In genomic region chr19:52946322-52947310, GRCh38 we compare ENCODE assay signal across 10 cellular contexts. TPM values are rescaled to one million over a fixed set of nuclear protein-coding genes. Genes with fewer than 3 reads are reported as not detected.
DNase-seq lines count a peak whose midpoint lies in the region; ATAC-seq, FAIRE-seq and TF ChIP-seq lines count a peak whose summit lies in the region.
"Had no signal": no experiment of that assay in that cellular context is flagged by ENCODE, and none has a peak within 500 bp of the region (broad histone marks: within the 10 kb centered on the region; RNA-seq: fewer than 3 reads in every experiment).

No MANE protein-coding gene starts in this region.

- H3K4me3 ChIP-seq in endothelial cell of umbilical vein (replicated peaks in 1 of 3; ENCODE audit: insufficient read depth in 1 of 3, low read depth in 1 of 3, low read length in 3 of 3) = no peak overlapping the region
- no peak overlapping the region for H3K4me3 ChIP-seq in HepG2 (replicated peaks in 1 of 3; ENCODE audit: insufficient read depth in 1 of 3, low read depth in 2 of 3, low read length in 3 of 3)

- intact Hi-C loops in endothelial cell of umbilical vein (cut with micrococcal nuclease) (no loop called here), HepG2 (cut with micrococcal nuclease; ENCODE audit: unreplicated experiment) (no loop called here)

- BruUV-seq in endothelial cell of umbilical vein (replicated peaks; lab: Mats Ljungman, UMichigan) (no TSS peak), HepG2 (replicated peaks; lab: Mats Ljungman, UMichigan) (no TSS peak)

- peaks cover 2 to 4% of the 10 kb centered on the region in 2 experiments for H3K36me3 ChIP-seq in endothelial cell of umbilical vein (ENCODE audit: control insufficient read depth in 2 of 2, extremely low read depth in 1 of 2, insufficient read depth in 2 of 2, low read length in 2 of 2)
- peaks cover 9 to 23% of the 10 kb centered on the region in 2 experiments; a peak in 4 of 5 replicates for H3K36me3 ChIP-seq in HepG2 (replicated peaks in 1 of 2; ENCODE audit: control insufficient read depth in 1 of 2, insufficient read depth in 2 of 2, low read length in 2 of 2)

- DNase-seq in AG08396 (ENCODE audit: low spot score) (peak; percentile 9), NCI-H1048 (lab: John Stamatoyannopoulos, UW) (peak; percentile 47), endothelial cell of umbilical vein (ENCODE audit: low read depth, low spot score) (peak; percentile 15), HepG2 (ENCODE audit: low spot score) (no peak), SKM-1 (lab: John Stamatoyannopoulos, UW; ENCODE audit: unreplicated experiment) (no peak), H54 (ENCODE audit: insufficient read length, low spot score) (no peak)
- DNase-seq: NCI-H1417 treated with DMSO at 0.1 percent for 48 hours had no signal

- dilution Hi-C loops in endothelial cell of umbilical vein (cut with MboI; ENCODE audit: extremely low pct_ligation_motif_present, low sequenced_read_pairs) = no loop called here

- H3K9me1 ChIP-seq in endothelial cell of umbilical vein (replicated peaks; ENCODE audit: control insufficient read depth, extremely low read depth, insufficient read depth, low read length) = no peaks in the 10 kb centered on the region

- no peak overlapping the region for H3K4me2 ChIP-seq in endothelial cell of umbilical vein (ENCODE audit: insufficient read depth, low read length)
- no peak overlapping the region for H3K4me2 ChIP-seq in HepG2 (ENCODE audit: low read depth, low read length)

- TF ChIP-seq CTCF in endothelial cell of umbilical vein (IDR thresholded peaks at IDR 0.05; ENCODE audit: extremely low read depth in 1 of 2, insufficient read depth in 1 of 2, low read depth in 1 of 2, low read length in 2 of 2) (no peak), HepG2 (CRISPR knock-in tag; IDR thresholded peaks at IDR 0.05) (no peak)

- no peak for ATAC-seq in HepG2
- no peak for ATAC-seq in HG02642 (IDR thresholded peaks at IDR 0.05; ENCODE audit: poor library complexity, unreplicated experiment)
- no peak for ATAC-seq in GM19463 (IDR thresholded peaks at IDR 0.05; ENCODE audit: unreplicated experiment)

- no peak for TF ChIP-seq POLR2A in endothelial cell of umbilical vein (IDR thresholded peaks at IDR 0.05; ENCODE audit: low read depth, low read length)
- TF ChIP-seq POLR2A in HepG2 (IDR thresholded peaks at IDR 0.05; ENCODE audit: insufficient read depth in 1 of 2, low read depth in 2 of 2, low read length in 2 of 2) = no peak
- no peak for TF ChIP-seq POLR2A in H54 (IDR thresholded peaks at IDR 0.05; ENCODE audit: low read depth, low read length)

- H4K20me1 ChIP-seq in endothelial cell of umbilical vein (replicated peaks; ENCODE audit: control insufficient read depth, extremely low read depth, insufficient read depth, low read length) (no peaks in the 10 kb centered on the region), HepG2 (ENCODE audit: insufficient read depth, low read length) (no peaks in the 10 kb centered on the region)

- in situ Hi-C loops in HepG2 (cut with HindIII; ENCODE audit: extremely low pct_ligation_motif_present, low pct_unique_long_range_greater_than_20kb) = no loop called here

- H3K4me1 ChIP-seq in endothelial cell of umbilical vein (ENCODE audit: control insufficient read depth, extremely low read depth, insufficient read depth, low read length) (no peaks in the 10 kb centered on the region), HepG2 (ENCODE audit: insufficient read depth, low read length) (peaks cover 33% of the 10 kb centered on the region)

- no peak for TF ChIP-seq RAD21 in HepG2 (CRISPR knock-in tag; IDR thresholded peaks at IDR 0.05)

- H3K9ac ChIP-seq in endothelial cell of umbilical vein (replicated peaks; ENCODE audit: extremely low read depth, insufficient read depth, low read length) = no peak overlapping the region
- H3K9ac ChIP-seq in HepG2 (ENCODE audit: insufficient read depth, low read depth, low read length) = no peak overlapping the region

- no peaks in the 10 kb centered on the region for H3K79me2 ChIP-seq in endothelial cell of umbilical vein (ENCODE audit: control insufficient read depth, insufficient read depth, low read length)
- H3K79me2 ChIP-seq in HepG2 (ENCODE audit: insufficient read depth, low read length) = peaks cover 3% of the 10 kb centered on the region

- H2AFZ ChIP-seq in endothelial cell of umbilical vein (ENCODE audit: low read depth, low read length) (no peak overlapping the region), HepG2 (ENCODE audit: low read length) (no peak overlapping the region)

- no peaks in the 10 kb centered on the region for H3K27me3 ChIP-seq in endothelial cell of umbilical vein (ENCODE audit: control insufficient read depth in 2 of 2, insufficient read depth in 2 of 2, low read length in 2 of 2)
- no peaks in the 10 kb centered on the region; a peak in 2 of 5 replicates for H3K27me3 ChIP-seq in HepG2 (ENCODE audit: control insufficient read depth in 1 of 2, insufficient read depth in 2 of 2, low read length in 2 of 2)

- WGBS in HepG2 (ENCODE audit: low lambda C conversion rate) = 94% methylated on average over 39 of the region's 39 CpGs

- TF ChIP-seq EP300 in HepG2 (IDR thresholded peaks at IDR 0.05; ENCODE audit: low read depth in 2 of 2, low read length in 2 of 2) (no peak), HepG2 (CRISPR knock-in tag; IDR thresholded peaks at IDR 0.05; ENCODE audit: borderline replicate concordance) (no peak)

- FAIRE-seq in endothelial cell of umbilical vein (lab: Jason Lieb, UNC) (no peak), HepG2 (lab: Jason Lieb, UNC) (no peak), H54 (lab: Jason Lieb, UNC) (no peak)
- FAIRE-seq: frontal cortex had no signal

- POLR2A ChIA-PET in endothelial cell of umbilical vein (lab: Charles Lee) (no interaction called here), HepG2 (lab: Yijun Ruan, JAX) (no interaction called here)

- CTCF ChIA-PET in endothelial cell of umbilical vein (lab: Charles Lee) (no interaction called here), HepG2 (lab: Yijun Ruan, JAX; ENCODE audit: low intra/inter-chr PET ratio, low total read pairs) (no interaction called here)

- peaks cover 3% of the 10 kb centered on the region for H3K9me3 ChIP-seq in endothelial cell of umbilical vein (replicated peaks; ENCODE audit: control insufficient read depth, insufficient read depth, low read length)
- H3K9me3 ChIP-seq in HepG2 (ENCODE audit: low read length) = peaks cover 34% of the 10 kb centered on the region

- no peak overlapping the region for H3K27ac ChIP-seq in endothelial cell of umbilical vein (ENCODE audit: insufficient read depth, low read depth, low read length)
- no peak overlapping the region for H3K27ac ChIP-seq in HepG2 (ENCODE audit: extremely low read length, insufficient read depth, low read length)

RNA-seq across cellular contexts. Expression of gene ZNF816, which starts 16.1 kb away (rescaled TPM):
- total RNA-seq in endothelial cell of umbilical vein = 4.9 and 5.3 TPM in 2 replicates
- polyA plus RNA-seq in endothelial cell of umbilical vein = 0.76 and 1.8 TPM in 2 replicates
- polyA plus RNA-seq in endothelial cell of umbilical vein (2011; cell fraction: cytosol; rRNA removed) = 1.5 and 1.6 TPM in 2 replicates
- polyA plus RNA-seq in endothelial cell of umbilical vein (2011; cell fraction: nucleus; rRNA removed) = 3.0 and 4.6 TPM in 2 replicates
- 4.4 and 4.9 TPM in 2 replicates for polyA plus RNA-seq in endothelial cell of umbilical vein (2012)
- polyA minus RNA-seq in endothelial cell of umbilical vein = 2.8 and 3.3 TPM in 2 replicates
- polyA minus RNA-seq in endothelial cell of umbilical vein (2011; cell fraction: cytosol; rRNA and poly(A)+ RNA removed) = 5.2 TPM
- 2.6 and 3.5 TPM in 2 replicates for polyA minus RNA-seq in endothelial cell of umbilical vein (2011; cell fraction: nucleus; rRNA and poly(A)+ RNA removed)
- total RNA-seq in HepG2 (2016; rRNA removed; fragmentation: Illumina TruSeq; extraction: Trizol) = 14.1 and 23.1 TPM in 2 replicates
- 2.5 and 3.3 TPM in 2 replicates for total RNA-seq in HepG2 (2016; cell fraction: cytosol; rRNA removed; fragmentation: Illumina TruSeq; extraction: Trizol; ENCODE audit: low read depth)
- total RNA-seq in HepG2 (2016; cell fraction: insoluble cytoplasmic fraction; rRNA removed; fragmentation: Illumina TruSeq; extraction: Trizol) = 15.1 and 26.6 TPM in 2 replicates
- total RNA-seq in HepG2 (2016; cell fraction: membrane; rRNA removed; fragmentation: Illumina TruSeq; extraction: Trizol) = 6.9 and 9.8 TPM in 2 replicates
- total RNA-seq in HepG2 (2016; cell fraction: nucleus; rRNA removed; fragmentation: Illumina TruSeq; extraction: Trizol) = 9.8 and 11.9 TPM in 2 replicates
- polyA plus RNA-seq in HepG2 (2011; rRNA removed) = 5.2 and 6.5 TPM in 2 replicates
- polyA plus RNA-seq in HepG2 (2011; cell fraction: cytosol; rRNA removed) = 3.0 and 5.7 TPM in 2 replicates
- polyA plus RNA-seq in HepG2 (2011; cell fraction: nucleus; rRNA removed) = 4.4 and 6.1 TPM in 2 replicates
- polyA plus RNA-seq in HepG2 (2012) = 6.0 and 8.5 TPM in 2 replicates
- 0.46 TPM in 2 replicates for polyA plus RNA-seq in HepG2 (2016; cell fraction: cytosol; fragmentation: Illumina TruSeq; extraction: Trizol; ENCODE audit: low read depth)
- 10.2 and 10.9 TPM in 2 replicates for polyA plus RNA-seq in HepG2 (2016; cell fraction: insoluble cytoplasmic fraction; fragmentation: Illumina TruSeq; extraction: Trizol; ENCODE audit: low read depth)
- 1.1 and 1.4 TPM in 2 replicates for polyA plus RNA-seq in HepG2 (2016; cell fraction: membrane; fragmentation: Illumina TruSeq; extraction: Trizol; ENCODE audit: low read depth)
- polyA plus RNA-seq in HepG2 (2016; cell fraction: nucleus; fragmentation: Illumina TruSeq; extraction: Trizol; ENCODE audit: insufficient read depth, low read depth) = 8.3 and 9.0 TPM in 2 replicates
- 2.0 and 3.8 TPM in 2 replicates for polyA minus RNA-seq in HepG2 (2011; rRNA and poly(A)+ RNA removed; ENCODE audit: low replicate concordance)
- 7.4 and 11.6 TPM in 2 replicates for polyA minus RNA-seq in HepG2 (2011; cell fraction: cytosol; rRNA and poly(A)+ RNA removed)
- polyA minus RNA-seq in HepG2 (2011; cell fraction: nucleus; rRNA and poly(A)+ RNA removed) = 11.7 and 18.5 TPM in 2 replicates

RNA-seq across cellular contexts. Expression of gene ZNF888, which starts 23.4 kb away (rescaled TPM):
- 2.9 and 3.9 TPM in 2 replicates for total RNA-seq in endothelial cell of umbilical vein
- polyA plus RNA-seq in endothelial cell of umbilical vein = 0.56 and 0.72 TPM in 2 replicates
- 0.76 and 0.80 TPM in 2 replicates for polyA plus RNA-seq in endothelial cell of umbilical vein (2011; cell fraction: cytosol; rRNA removed)
- 2.3 and 3.1 TPM in 2 replicates for polyA plus RNA-seq in endothelial cell of umbilical vein (2011; cell fraction: nucleus; rRNA removed)
- polyA plus RNA-seq in endothelial cell of umbilical vein (2012) = 1.3 and 1.4 TPM in 2 replicates
- 2.2 and 3.6 TPM in 2 replicates for polyA minus RNA-seq in endothelial cell of umbilical vein
- 3.6 TPM for polyA minus RNA-seq in endothelial cell of umbilical vein (2011; cell fraction: cytosol; rRNA and poly(A)+ RNA removed)
- 2.3 and 3.8 TPM in 2 replicates for polyA minus RNA-seq in endothelial cell of umbilical vein (2011; cell fraction: nucleus; rRNA and poly(A)+ RNA removed)
- 7.6 and 10.4 TPM in 2 replicates for total RNA-seq in HepG2 (2016; rRNA removed; fragmentation: Illumina TruSeq; extraction: Trizol)
- total RNA-seq in HepG2 (2016; cell fraction: cytosol; rRNA removed; fragmentation: Illumina TruSeq; extraction: Trizol; ENCODE audit: low read depth) = 0.51 and 1.5 TPM in 2 replicates
- total RNA-seq in HepG2 (2016; cell fraction: insoluble cytoplasmic fraction; rRNA removed; fragmentation: Illumina TruSeq; extraction: Trizol) = 6.1 and 9.5 TPM in 2 replicates
- total RNA-seq in HepG2 (2016; cell fraction: membrane; rRNA removed; fragmentation: Illumina TruSeq; extraction: Trizol) = 2.8 and 3.0 TPM in 2 replicates
- 5.6 and 6.6 TPM in 2 replicates for total RNA-seq in HepG2 (2016; cell fraction: nucleus; rRNA removed; fragmentation: Illumina TruSeq; extraction: Trizol)
- polyA plus RNA-seq in HepG2 (2011; rRNA removed) = 1.7 TPM in 2 replicates
- polyA plus RNA-seq in HepG2 (2011; cell fraction: cytosol; rRNA removed) = 0.59 and 1.1 TPM in 2 replicates
- 1.6 and 2.7 TPM in 2 replicates for polyA plus RNA-seq in HepG2 (2011; cell fraction: nucleus; rRNA removed)
- 2.5 and 3.0 TPM in 2 replicates for polyA plus RNA-seq in HepG2 (2012)
- polyA plus RNA-seq in HepG2 (2016; cell fraction: cytosol; fragmentation: Illumina TruSeq; extraction: Trizol; ENCODE audit: low read depth) = 0.15 and 0.21 TPM in 2 replicates
- polyA plus RNA-seq in HepG2 (2016; cell fraction: insoluble cytoplasmic fraction; fragmentation: Illumina TruSeq; extraction: Trizol; ENCODE audit: low read depth) = 4.2 and 4.7 TPM in 2 replicates
- polyA plus RNA-seq in HepG2 (2016; cell fraction: membrane; fragmentation: Illumina TruSeq; extraction: Trizol; ENCODE audit: low read depth) = 0.56 and 0.72 TPM in 2 replicates
- polyA plus RNA-seq in HepG2 (2016; cell fraction: nucleus; fragmentation: Illumina TruSeq; extraction: Trizol; ENCODE audit: insufficient read depth, low read depth) = 7.9 and 10.0 TPM in 2 replicates
- polyA minus RNA-seq in HepG2 (2011; rRNA and poly(A)+ RNA removed; ENCODE audit: low replicate concordance) = 1.3 and 1.8 TPM in 2 replicates
- polyA minus RNA-seq in HepG2 (2011; cell fraction: cytosol; rRNA and poly(A)+ RNA removed) = 2.3 and 2.8 TPM in 2 replicates
- polyA minus RNA-seq in HepG2 (2011; cell fraction: nucleus; rRNA and poly(A)+ RNA removed) = 8.8 and 11.4 TPM in 2 replicates

RNA-seq across cellular contexts. Expression of gene ZNF320, which starts 49.2 kb away (rescaled TPM):
- total RNA-seq in endothelial cell of umbilical vein = 10.9 and 11.1 TPM in 2 replicates
- 7.5 and 7.6 TPM in 2 replicates for polyA plus RNA-seq in endothelial cell of umbilical vein
- polyA plus RNA-seq in endothelial cell of umbilical vein (2011; cell fraction: cytosol; rRNA removed) = 3.8 and 4.4 TPM in 2 replicates
- 8.1 and 11.6 TPM in 2 replicates for polyA plus RNA-seq in endothelial cell of umbilical vein (2011; cell fraction: nucleus; rRNA removed)
- polyA plus RNA-seq in endothelial cell of umbilical vein (2012) = 3.1 and 3.7 TPM in 2 replicates
- polyA minus RNA-seq in endothelial cell of umbilical vein = 8.3 and 13.1 TPM in 2 replicates
- 3.5 TPM for polyA minus RNA-seq in endothelial cell of umbilical vein (2011; cell fraction: cytosol; rRNA and poly(A)+ RNA removed)
- polyA minus RNA-seq in endothelial cell of umbilical vein (2011; cell fraction: nucleus; rRNA and poly(A)+ RNA removed) = 2.5 and 4.4 TPM in 2 replicates
- 0.49 and 1.3 TPM in 2 replicates for total RNA-seq in HepG2 (2016; rRNA removed; fragmentation: Illumina TruSeq; extraction: Trizol)
- 0.71 TPM in 1 of 2 replicates, not detected in the other for total RNA-seq in HepG2 (2016; cell fraction: cytosol; rRNA removed; fragmentation: Illumina TruSeq; extraction: Trizol; ENCODE audit: low read depth)
- 0.76 and 0.85 TPM in 2 replicates for total RNA-seq in HepG2 (2016; cell fraction: insoluble cytoplasmic fraction; rRNA removed; fragmentation: Illumina TruSeq; extraction: Trizol)
- not detected in 2 replicates for total RNA-seq in HepG2 (2016; cell fraction: membrane; rRNA removed; fragmentation: Illumina TruSeq; extraction: Trizol)
- total RNA-seq in HepG2 (2016; cell fraction: nucleus; rRNA removed; fragmentation: Illumina TruSeq; extraction: Trizol) = 0.91 and 1.1 TPM in 2 replicates
- 0.05 TPM in 1 of 2 replicates, not detected in the other for polyA plus RNA-seq in HepG2 (2011; rRNA removed)
- polyA plus RNA-seq in HepG2 (2011; cell fraction: cytosol; rRNA removed) = not detected in 2 replicates
- not detected in 2 replicates for polyA plus RNA-seq in HepG2 (2011; cell fraction: nucleus; rRNA removed)
- not detected in 2 replicates for polyA plus RNA-seq in HepG2 (2012)
- not detected in 2 replicates for polyA plus RNA-seq in HepG2 (2016; cell fraction: cytosol; fragmentation: Illumina TruSeq; extraction: Trizol; ENCODE audit: low read depth)
- polyA plus RNA-seq in HepG2 (2016; cell fraction: insoluble cytoplasmic fraction; fragmentation: Illumina TruSeq; extraction: Trizol; ENCODE audit: low read depth) = 0.43 TPM in 1 of 2 replicates, not detected in the other
- 0.29 and 0.37 TPM in 2 replicates for polyA plus RNA-seq in HepG2 (2016; cell fraction: membrane; fragmentation: Illumina TruSeq; extraction: Trizol; ENCODE audit: low read depth)
- polyA plus RNA-seq in HepG2 (2016; cell fraction: nucleus; fragmentation: Illumina TruSeq; extraction: Trizol; ENCODE audit: insufficient read depth, low read depth) = 0.98 and 1.1 TPM in 2 replicates
- polyA minus RNA-seq in HepG2 (2011; rRNA and poly(A)+ RNA removed; ENCODE audit: low replicate concordance) = 15.4 TPM in 1 of 2 replicates, not detected in the other
- not detected in 2 replicates for polyA minus RNA-seq in HepG2 (2011; cell fraction: cytosol; rRNA and poly(A)+ RNA removed)
- not detected in 2 replicates for polyA minus RNA-seq in HepG2 (2011; cell fraction: nucleus; rRNA and poly(A)+ RNA removed)

Comparison
In these comparisons a context has a peak if more than half of its experiments do, and no peak if none do; other contexts are left out.
1. DNase-seq: peak in AG08396 (single experiment), NCI-H1048 (single experiment) and endothelial cell of umbilical vein (single experiment); none in HepG2 (single experiment), SKM-1 (single experiment) and H54 (single experiment).